In the genomic region with DNA sequence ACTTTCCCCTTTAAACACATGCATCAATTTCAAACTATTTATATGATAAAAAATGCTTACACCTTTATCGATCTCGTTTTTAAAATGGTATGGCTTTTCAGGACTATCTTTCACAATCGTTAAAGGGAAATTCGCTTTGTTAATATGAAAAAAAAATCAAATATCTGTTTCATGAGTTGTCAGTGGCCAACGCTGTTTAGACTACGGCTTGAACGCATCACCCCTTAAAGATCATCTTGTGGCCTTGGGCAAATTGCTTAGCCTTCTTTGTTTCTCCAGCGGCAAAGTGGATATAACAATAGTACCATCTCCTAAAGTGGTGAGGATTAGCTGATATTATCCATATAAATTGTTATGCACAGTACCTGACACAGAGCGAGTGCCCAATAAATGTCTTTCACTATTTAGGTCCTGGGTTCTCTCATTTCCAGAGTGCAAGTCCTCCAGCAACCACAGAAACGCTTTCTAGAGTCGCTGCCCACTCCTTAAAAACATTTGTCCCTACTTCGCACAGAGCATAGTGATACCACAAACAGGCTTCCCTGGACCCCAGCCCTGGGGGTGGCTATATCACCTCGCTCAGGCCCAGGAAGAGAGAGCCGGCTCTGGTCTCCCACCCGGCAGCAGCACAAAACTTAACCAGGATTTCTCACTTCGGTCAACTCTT, we compare ENCODE assay signal across 8 cellular contexts. TPM values are rescaled to one million over a fixed set of nuclear protein-coding genes. Genes with fewer than 3 reads are reported as not detected.
DNase-seq lines count a peak whose midpoint lies in the region; ATAC-seq, FAIRE-seq and TF ChIP-seq lines count a peak whose summit lies in the region.

No MANE protein-coding gene starts in this region.

- H3K4me1 Mint-ChIP-seq in IgD-negative memory B cell = peaks cover 14 to 25% (median 16%) of the 10 kb centered on the region in 3 donors

- H3K9me3 Mint-ChIP-seq in IgD-negative memory B cell = no peaks in the 10 kb centered on the region

- H3K27ac Mint-ChIP-seq in IgD-negative memory B cell = peak overlapping the region; percentile 28 to 94 (median 87)

- no peak for TF ChIP-seq EP300 in tibial nerve (IDR thresholded peaks at IDR 0.05)

- DNase-seq in GM06990 (ENCODE audit: extremely low read depth, insufficient read length) = no peak
- DNase-seq in astrocyte of the cerebellum (ENCODE audit: low read depth) = no peak
- no peak for DNase-seq in left lung
- no peak for DNase-seq in tibial nerve (ENCODE audit: low spot score in 2 of 2)
- DNase-seq in D721Med (ENCODE audit: insufficient read length, low spot score) = no peak
- no peak for DNase-seq in NCI-H128 (lab: John Stamatoyannopoulos, UW; ENCODE audit: unreplicated experiment)

- no peak for TF ChIP-seq POLR2A in tibial nerve (IDR thresholded peaks at IDR 0.05)

- H3K4me1 ChIP-seq in left lung = peaks cover 3 to 24% of the 10 kb centered on the region in 2 donors
- peaks cover 0 to 30% (median 13%) of the 10 kb centered on the region in 4 donors for H3K4me1 ChIP-seq in tibial nerve

- H3K27me3 ChIP-seq in GM06990 (replicated peaks; ENCODE audit: control insufficient read depth, insufficient read depth, low read length) = no peaks in the 10 kb centered on the region
- peaks cover 0 to 13% of the 10 kb centered on the region in 2 donors for H3K27me3 ChIP-seq in left lung
- H3K27me3 ChIP-seq in tibial nerve = peaks cover 0 to 21% of the 10 kb centered on the region in 2 donors

- 37 to 39% methylated on average over 15 to 16 of the region's 16 CpGs for WGBS in tibial nerve, 2 donors

- no peaks in the 10 kb centered on the region for H3K27me3 Mint-ChIP-seq in IgD-negative memory B cell

- no peaks in the 10 kb centered on the region for H3K36me3 ChIP-seq in GM06990 (ENCODE audit: control insufficient read depth, insufficient read depth, low read length)
- no peaks in the 10 kb centered on the region for H3K36me3 ChIP-seq in left lung
- no peaks in the 10 kb centered on the region for H3K36me3 ChIP-seq in tibial nerve

- H3K27ac ChIP-seq in left lung = peak overlapping the region; percentile 70 to 74
- H3K27ac ChIP-seq in tibial nerve = peak overlapping the region in 3 of 4 donors; percentile 56 to 73 (median 65)

- ATAC-seq in left lung (no peak), GM18861 (IDR thresholded peaks at IDR 0.05; ENCODE audit: unreplicated experiment) (no peak)

- no peak for TF ChIP-seq CTCF in GM06990 (IDR thresholded peaks at IDR 0.05; ENCODE audit: insufficient read depth, low read length, poor library complexity, severe bottlenecking)
- no peak for TF ChIP-seq CTCF in astrocyte of the cerebellum (IDR thresholded peaks at IDR 0.05; ENCODE audit: low read depth, low read length, missing control alignments)
- TF ChIP-seq CTCF in left lung (IDR thresholded peaks at IDR 0.05) = no peak
- no peak for TF ChIP-seq CTCF in tibial nerve (IDR thresholded peaks at IDR 0.05)
- TF ChIP-seq CTCF in D721Med (IDR thresholded peaks at IDR 0.05; ENCODE audit: insufficient read depth, missing control alignments) = no peak

- H3K4me3 Mint-ChIP-seq in IgD-negative memory B cell = peak overlapping the region; percentile 88 to 100 (median 96)

- H3K4me3 ChIP-seq in GM06990 (replicated peaks; ENCODE audit: low read depth, low read length) = peak overlapping the region; percentile 97
- peak overlapping the region; percentile 85 for H3K4me3 ChIP-seq in astrocyte of the cerebellum (ENCODE audit: low read depth, low read length)
- H3K4me3 ChIP-seq in left lung = peak overlapping the region; percentile 68 to 69
- peak overlapping the region; percentile 43 to 72 (median 63) for H3K4me3 ChIP-seq in tibial nerve

- no peak for FAIRE-seq in D721Med (lab: Jason Lieb, UNC)

- no peaks in the 10 kb centered on the region for H3K36me3 Mint-ChIP-seq in IgD-negative memory B cell

- intact Hi-C loops in left lung (cut with DNase I) = no loop called here

- H3K9me3 ChIP-seq in left lung (no peaks in the 10 kb centered on the region), tibial nerve (no peaks in the 10 kb centered on the region)

- in situ Hi-C loops in astrocyte of the cerebellum (cut with HindIII; ENCODE audit: low sequenced_read_pairs) = no loop called here

RNA-seq across cellular contexts. Expression of a gene that starts 0.9 kb away (rescaled TPM):
- polyA plus RNA-seq in IgD-negative memory B cell = 21.6 TPM
- total RNA-seq in left lung (1 to 10 TPM; 7.0 to 9.2 TPM), tibial nerve (10 to 100 TPM in 1 of 4 donors, 1 to 10 TPM in 3; 3.7 to 15.5 (median 5.6) TPM)
